Comparison of ENCODE assay signal across 8 cellular contexts in the genomic region with DNA sequence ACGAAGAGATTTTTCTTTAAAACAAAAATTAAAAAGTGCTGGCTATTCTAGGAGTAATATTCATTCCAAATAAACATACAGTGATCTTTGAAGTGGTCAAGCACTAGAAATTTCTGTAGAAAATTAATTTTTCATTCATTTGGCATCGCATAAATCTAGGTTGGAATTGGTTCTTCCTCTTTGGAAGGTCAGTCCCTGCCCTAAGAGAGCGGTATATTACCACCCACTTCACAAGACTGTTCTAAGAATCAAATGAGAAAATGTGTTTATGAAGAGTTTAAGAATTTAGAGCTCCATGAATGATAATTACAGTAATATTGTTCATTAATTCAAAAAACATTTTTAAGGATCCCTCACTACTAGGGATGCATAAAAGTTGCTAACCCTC. TPM values are rescaled to one million over a fixed set of nuclear protein-coding genes. Genes with fewer than 3 reads are reported as not detected.
DNase-seq lines count a peak whose midpoint lies in the region; ATAC-seq and TF ChIP-seq lines count a peak whose summit lies in the region.

No MANE protein-coding gene starts in this region.

- H3K27ac ChIP-seq in GM23248 (peak overlapping the region; percentile 54), SU-DHL-6 (ENCODE audit: low read depth, low read length) (peak overlapping the region; percentile 84), foreskin keratinocyte (peak overlapping the region; percentile 25)

- no peaks in the 10 kb centered on the region for H4K20me1 ChIP-seq in GM23248 (ENCODE audit: insufficient read depth)
- H4K20me1 ChIP-seq in SU-DHL-6 (ENCODE audit: low read depth, low read length): no peaks in the 10 kb centered on the region

- no peak for TF ChIP-seq POLR2A in erythroblast (IDR thresholded peaks at IDR 0.05; ENCODE audit: low read length)
- no peak for TF ChIP-seq POLR2A in GM18505 (IDR thresholded peaks at IDR 0.05; ENCODE audit: borderline replicate concordance, extremely low read depth, insufficient read depth, insufficient read length)

- H3K4me3 ChIP-seq in GM23248 (peak overlapping the region; percentile 85), SU-DHL-6 (ENCODE audit: insufficient read depth, low read length, poor library complexity, severe bottlenecking) (peak overlapping the region; percentile 82), skeletal muscle cell (ENCODE audit: low read depth, low read length) (peak overlapping the region; percentile 73)

- H3K9me2 ChIP-seq in GM23248 (ENCODE audit: insufficient read depth) (no peaks in the 10 kb centered on the region), SU-DHL-6 (replicated peaks; ENCODE audit: insufficient read depth, low read length) (no peaks in the 10 kb centered on the region)

- no peak for TF ChIP-seq CTCF in SU-DHL-6 (IDR thresholded peaks at IDR 0.05; ENCODE audit: insufficient read depth, low read length, poor library complexity, severe bottlenecking)
- TF ChIP-seq CTCF in foreskin keratinocyte (conservative IDR thresholded peaks at IDR 0.05): no peak

- H3K9ac ChIP-seq in GM23248: peak overlapping the region; percentile 81
- peak overlapping the region; percentile 88 for H3K9ac ChIP-seq in SU-DHL-6 (ENCODE audit: low read length)

- no peak for ATAC-seq in foreskin keratinocyte
- no peak for ATAC-seq in HG02759 (IDR thresholded peaks at IDR 0.05; ENCODE audit: unreplicated experiment)
- ATAC-seq in GM18505 (IDR thresholded peaks at IDR 0.05; ENCODE audit: unreplicated experiment): no peak

- WGBS in GM23248 (ENCODE audit: low coverage in 1 of 2, low lambda C conversion rate in 2 of 2, missing lambda C conversion rate in 2 of 2), 2 experiments: 78 to 81% methylated on average over 3 of the region's 3 CpGs

- H3K36me3 ChIP-seq in GM23248 (ENCODE audit: low read depth): peaks cover 4% of the 10 kb centered on the region
- H3K36me3 ChIP-seq in SU-DHL-6 (ENCODE audit: low read length): no peaks in the 10 kb centered on the region; the same call in 1 of the 2 replicates

- H3F3A ChIP-seq in GM23248 (ENCODE audit: insufficient read depth) (peaks cover 5% of the 10 kb centered on the region; the same call in 1 of the 2 replicates), SU-DHL-6 (ENCODE audit: insufficient read depth) (peaks cover 45% of the 10 kb centered on the region)

- H3K79me2 ChIP-seq in GM23248 (ENCODE audit: insufficient read depth): peaks cover 27% of the 10 kb centered on the region
- peaks cover 25% of the 10 kb centered on the region for H3K79me2 ChIP-seq in SU-DHL-6 (ENCODE audit: insufficient read depth, low read length)

- H2AFZ ChIP-seq in GM23248 (peak overlapping the region; percentile 97), SU-DHL-6 (ENCODE audit: low read depth, low read length, severe bottlenecking) (peak overlapping the region; percentile 76)

- no peak for DNase-seq in GM23248
- no peak for DNase-seq in foreskin keratinocyte
- DNase-seq in skeletal muscle cell (ENCODE audit: low read depth): no peak
- DNase-seq in erythroblast (lab: John Stamatoyannopoulos, UW): no peak
- no peak for DNase-seq in NCI-H2029 (lab: John Stamatoyannopoulos, UW)

- H3K27me3 ChIP-seq in GM23248 (replicated peaks; ENCODE audit: insufficient read depth) (no peaks in the 10 kb centered on the region), SU-DHL-6 (ENCODE audit: low read length) (no peaks in the 10 kb centered on the region), foreskin keratinocyte (no peaks in the 10 kb centered on the region)

- H3K9me3 ChIP-seq in GM23248 (ENCODE audit: low read depth) (no peaks in the 10 kb centered on the region), SU-DHL-6 (ENCODE audit: insufficient read depth, low read length) (no peaks in the 10 kb centered on the region)

- in situ Hi-C loops in GM23248 (cut with MboI): no loop called here

- peaks cover 9% of the 10 kb centered on the region for H3K4me1 ChIP-seq in GM23248 (ENCODE audit: insufficient read depth)
- no peaks in the 10 kb centered on the region for H3K4me1 ChIP-seq in foreskin keratinocyte

- H3K4me2 ChIP-seq in GM23248 (ENCODE audit: unreplicated experiment) (peak overlapping the region; percentile 90), SU-DHL-6 (ENCODE audit: low read depth, low read length, poor library complexity, severe bottlenecking) (peak overlapping the region; percentile 85)

RNA-seq across cellular contexts. Expression of a gene that starts 0.4 kb away (rescaled TPM):
- 13.9 and 25.5 TPM in 2 replicates for total RNA-seq in GM23248 (2014; rRNA removed; shearing (Covaris generic))
- polyA plus RNA-seq in GM23248 (2016; fragmentation: Nextera tagmentation; extraction: Ambion mirVana) (16.4 and 19.0 TPM in 2 replicates), foreskin keratinocyte (17.2 and 20.5 TPM in 2 replicates)
- total RNA-seq in foreskin keratinocyte: 18.3 and 20.5 TPM in 2 replicates

RNA-seq across cellular contexts. Expression of a gene that starts 10.6 kb away (rescaled TPM):
- total RNA-seq in GM23248 (2014; rRNA removed; shearing (Covaris generic)): 246 and 295 TPM in 2 replicates
- 191 and 192 TPM in 2 replicates for polyA plus RNA-seq in GM23248 (2016; fragmentation: Nextera tagmentation; extraction: Ambion mirVana)
- 74.4 and 83.1 TPM in 2 replicates for total RNA-seq in foreskin keratinocyte
- polyA plus RNA-seq in foreskin keratinocyte: 16.5 and 18.0 TPM in 2 replicates

RNA-seq across cellular contexts. Expression of a gene that starts 56.5 kb away (rescaled TPM):
- total RNA-seq in GM23248 (2014; rRNA removed; shearing (Covaris generic)): 28.3 and 32.0 TPM in 2 replicates
- 25.6 and 26.4 TPM in 2 replicates for polyA plus RNA-seq in GM23248 (2016; fragmentation: Nextera tagmentation; extraction: Ambion mirVana)
- total RNA-seq in foreskin keratinocyte: 13.8 and 14.1 TPM in 2 replicates
- 6.3 and 6.8 TPM in 2 replicates for polyA plus RNA-seq in foreskin keratinocyte

Comparison
In these comparisons a context has a peak if more than half of its experiments do, and no peak if none do; other contexts are left out.
1. H3K27ac ChIP-seq: peak in every context shown above with its lines; median percentile 84 in SU-DHL-6; 54 in GM23248; 25 in foreskin keratinocyte.